In the genomic region with DNA sequence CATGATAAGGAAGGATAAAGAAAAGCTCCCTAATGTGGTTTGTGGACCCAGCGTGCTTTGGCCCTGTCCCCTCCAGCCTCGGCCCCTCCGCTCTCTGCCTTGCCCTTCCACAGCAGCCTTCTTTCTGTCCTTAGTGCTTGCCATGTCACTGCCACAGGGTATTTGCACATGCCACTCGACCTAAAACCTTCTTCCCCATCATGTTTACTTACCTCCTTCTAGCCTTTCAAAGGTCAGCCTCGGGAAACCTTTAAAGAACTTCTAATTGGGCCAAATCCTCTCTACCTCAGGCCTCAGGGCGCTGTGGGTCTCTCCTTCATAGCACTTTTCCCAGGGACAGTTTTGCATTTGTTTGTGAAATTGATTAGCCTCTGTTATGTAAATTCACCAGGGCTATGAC, we compare ENCODE assay signal across 25 cellular contexts.
"Had no signal": no experiment of that assay in that cellular context is flagged by ENCODE, and none has a peak within 500 bp of the region (broad histone marks: within the 10 kb centered on the region; RNA-seq: fewer than 3 reads in every experiment).

No MANE protein-coding gene starts in this region.

- FAIRE-seq: kidney, urothelium cell line had no signal

- DNase-seq: dorsolateral prefrontal cortex; effector CD4-positive, alpha-beta T cell; foreskin fibroblast; gastrocnemius medialis; head of caudate nucleus; kidney; mammary epithelial cell; mesendoderm; midbrain; naive thymus-derived CD4-positive, alpha-beta T cell; stimulated activated CD4-positive, alpha-beta T cell treated with anti-CD3 and anti-CD28 coated beads, Interleukin-2, amount 100 ng/mL, for 24 hours; stimulated activated CD4-positive, alpha-beta T cell treated with anti-CD3 and anti-CD28 coated beads, Interleukin-4, amount 100 ng/mL, for 4 hours; stimulated activated naive CD8-positive, alpha-beta T cell treated with anti-CD3 and anti-CD28 coated beads, Interleukin-15, Interleukin-2, amounts not matched to agents 100 U/mL and 50 U/mL, for 24 hours; substantia nigra; testis; tibial artery; upper lobe of left lung had no signal

- H3K36me3 ChIP-seq: gastrocnemius medialis, neural progenitor cell, prostate gland, right atrium auricular region, tibial artery, upper lobe of left lung had no signal

- H3K9ac ChIP-seq: neural progenitor cell had no signal

- H3K4me1 Mint-ChIP-seq: nephron; neural progenitor cell; stimulated activated memory B cell treated with anti-CD40 and anti-IgM and Interleukin-4, amounts not matched to agents 10 μg/mL and 1 μg/mL and 100 μg/mL, for 72 hours had no signal

- H2AFZ ChIP-seq: neural progenitor cell had no signal

- H3K9me3 ChIP-seq: gastrocnemius medialis, prostate gland, right atrium auricular region, testis, tibial artery, upper lobe of left lung had no signal

- H3K4me3 ChIP-seq: dorsolateral prefrontal cortex, gastrocnemius medialis, neural progenitor cell, prostate gland, right atrium auricular region, testis, tibial artery, upper lobe of left lung had no signal

- H3K4me1 ChIP-seq: gastrocnemius medialis, prostate gland, right atrium auricular region, testis, tibial artery, upper lobe of left lung had no signal

- H3K9me3 Mint-ChIP-seq: nephron; neural progenitor cell; stimulated activated memory B cell treated with anti-CD40 and anti-IgM and Interleukin-4, amounts not matched to agents 10 μg/mL and 1 μg/mL and 100 μg/mL, for 72 hours had no signal

- H3K27ac ChIP-seq: dorsolateral prefrontal cortex, gastrocnemius medialis, neural progenitor cell, prostate gland, right atrium auricular region, testis, tibial artery, upper lobe of left lung had no signal

- H3K27me3 ChIP-seq: dorsolateral prefrontal cortex, gastrocnemius medialis, neural progenitor cell, right atrium auricular region, testis, tibial artery, upper lobe of left lung had no signal

- ATAC-seq: gastrocnemius medialis; left lobe of liver; naive thymus-derived CD4-positive, alpha-beta T cell; sciatic nerve; stimulated activated memory B cell treated with anti-CD40 and anti-IgM and Interleukin-4, amounts not matched to agents 10 μg/mL and 1 μg/mL and 100 μg/mL, for 72 hours; stimulated activated naive CD8-positive, alpha-beta T cell treated with anti-CD3 and anti-CD28 coated beads, Interleukin-15, Interleukin-2, amounts not matched to agents 100 U/mL and 50 U/mL, for 24 hours had no signal

- H3K4me2 ChIP-seq: neural progenitor cell had no signal

- H3K4me3 Mint-ChIP-seq: naive thymus-derived CD4-positive, alpha-beta T cell; nephron; neural progenitor cell; stimulated activated memory B cell treated with anti-CD40 and anti-IgM and Interleukin-4, amounts not matched to agents 10 μg/mL and 1 μg/mL and 100 μg/mL, for 72 hours had no signal

- H3K36me3 Mint-ChIP-seq: naive thymus-derived CD4-positive, alpha-beta T cell; stimulated activated memory B cell treated with anti-CD40 and anti-IgM and Interleukin-4, amounts not matched to agents 10 μg/mL and 1 μg/mL and 100 μg/mL, for 72 hours had no signal

- H3K27ac Mint-ChIP-seq: naive thymus-derived CD4-positive, alpha-beta T cell; nephron; neural progenitor cell; stimulated activated memory B cell treated with anti-CD40 and anti-IgM and Interleukin-4, amounts not matched to agents 10 μg/mL and 1 μg/mL and 100 μg/mL, for 72 hours had no signal
